In genomic region chr11:80855975-80856524, GRCh38 we compare ENCODE assay signal across 20 cellular contexts.
DNase-seq lines count a peak whose midpoint lies in the region; ATAC-seq, FAIRE-seq and TF ChIP-seq lines count a peak whose summit lies in the region.
"Had no signal": no experiment of that assay in that cellular context is flagged by ENCODE, and none has a peak within 500 bp of the region (broad histone marks: within the 10 kb centered on the region; RNA-seq: fewer than 3 reads in every experiment).

No MANE protein-coding gene starts in this region.

- intact Hi-C loops in aorta (cut with DNase I) = no loop called here

- H3K9me3 ChIP-seq in smooth muscle cell (replicated peaks; ENCODE audit: low read depth) = no peaks in the 10 kb centered on the region
- no peaks in the 10 kb centered on the region for H3K9me3 ChIP-seq in aorta (ENCODE audit: control insufficient read depth, low read length)
- H3K9me3 ChIP-seq: esophagus squamous epithelium, lower lobe of right lung, SK-N-SH, suprapubic skin had no signal

- H3K36me3 ChIP-seq in smooth muscle cell (ENCODE audit: low read depth) (no peaks in the 10 kb centered on the region), aorta (ENCODE audit: control insufficient read depth in 1 of 2, insufficient read depth in 2 of 2, low read length in 1 of 2) (no peaks in the 10 kb centered on the region)
- H3K36me3 ChIP-seq: esophagus squamous epithelium, lower lobe of right lung, suprapubic skin had no signal

- no peaks in the 10 kb centered on the region for H3F3A ChIP-seq in smooth muscle cell (ENCODE audit: low read depth)

- H3K4me3 ChIP-seq in epithelial cell of proximal tubule (ENCODE audit: low read depth, low read length) (no peak overlapping the region), smooth muscle cell (no peak overlapping the region), aorta (ENCODE audit: low read length in 2 of 2) (no peak overlapping the region)
- H3K4me3 ChIP-seq: esophagus squamous epithelium, lower lobe of right lung, suprapubic skin had no signal

- no peaks in the 10 kb centered on the region for H4K20me1 ChIP-seq in smooth muscle cell (ENCODE audit: low read depth)

- peak; percentile 91 for FAIRE-seq in RCC 7860 (lab: Jason Lieb, UNC)
- FAIRE-seq: H1 had no signal

- no peak overlapping the region for H3K9ac ChIP-seq in smooth muscle cell (ENCODE audit: low read depth)
- H3K9ac ChIP-seq: KMS-11, SK-N-SH had no signal

- H2AFZ ChIP-seq in smooth muscle cell (ENCODE audit: low read depth) = no peak overlapping the region

- DNase-seq in DMS53 (lab: John Stamatoyannopoulos, UW) (peak; percentile 15), DMS53 treated with DMSO at 0.1 percent for 48 hours (lab: John Stamatoyannopoulos, UW; ENCODE audit: unreplicated experiment) (no peak), RCC 7860 (ENCODE audit: low spot score) (peak; percentile 9), epithelial cell of proximal tubule (ENCODE audit: low read depth) (peak; percentile 35), smooth muscle cell (lab: John Stamatoyannopoulos, UW; ENCODE audit: unreplicated experiment) (no peak), aorta (no peak)
- DNase-seq: activated CD4-positive, alpha-beta memory T cell treated with anti-CD3 and anti-CD28 coated beads, Interleukin-2, amount 10 ng/mL, durations not matched to agents 7 days and 5 days; CD4-positive, alpha-beta memory T cell; cortex of kidney; esophagus squamous epithelium; lower lobe of right lung; NCI-H1436; NCI-H446; SK-N-SH had no signal

- 76% methylated on average over 1 of the region's 1 CpG for WGBS in smooth muscle cell (ENCODE audit: low lambda C conversion rate)
- 32 to 50% methylated on average over 1 of the region's 1 CpG for WGBS in aorta, 2 donors

- H3K27ac ChIP-seq in smooth muscle cell (ENCODE audit: low read depth) (no peak overlapping the region), aorta (ENCODE audit: low read depth in 1 of 2, low read length in 2 of 2) (no peak overlapping the region)
- H3K27ac ChIP-seq: 22Rv1, esophagus squamous epithelium, KMS-11, lower lobe of right lung, suprapubic skin had no signal

- no peak for ATAC-seq in aorta (ENCODE audit: low FRiP score)
- no peak for ATAC-seq in GM21528 (IDR thresholded peaks at IDR 0.05; ENCODE audit: low FRiP score, unreplicated experiment)
- no peak for ATAC-seq in GM21529 (IDR thresholded peaks at IDR 0.05; ENCODE audit: unreplicated experiment)
- ATAC-seq: lower lobe of right lung had no signal

- H3K79me2 ChIP-seq in smooth muscle cell (ENCODE audit: low read depth) = no peaks in the 10 kb centered on the region

- TF ChIP-seq CTCF in epithelial cell of proximal tubule (conservative IDR thresholded peaks at IDR 0.05; ENCODE audit: low read depth, low read length) = no peak
- no peak for TF ChIP-seq CTCF in smooth muscle cell (IDR thresholded peaks at IDR 0.05; ENCODE audit: borderline replicate concordance, insufficient read depth, poor library complexity, severe bottlenecking)

- H3K27me3 ChIP-seq in smooth muscle cell (ENCODE audit: low read depth) (no peaks in the 10 kb centered on the region), aorta (ENCODE audit: control insufficient read depth in 1 of 2, insufficient read depth in 2 of 2, low read length in 1 of 2) (no peaks in the 10 kb centered on the region)
- H3K27me3 ChIP-seq: esophagus squamous epithelium, suprapubic skin had no signal

- H3K4me1 ChIP-seq in smooth muscle cell (ENCODE audit: low read depth) (no peaks in the 10 kb centered on the region), aorta (ENCODE audit: control insufficient read depth in 1 of 2, insufficient read depth in 2 of 2, low read length in 2 of 2) (no peaks in the 10 kb centered on the region)
- H3K4me1 ChIP-seq: esophagus squamous epithelium, lower lobe of right lung, suprapubic skin had no signal

- peak overlapping the region; percentile 25 for H3K4me2 ChIP-seq in smooth muscle cell
- H3K4me2 ChIP-seq: KMS-11, SK-N-SH had no signal

Comparison
In these comparisons a context has a peak if more than half of its experiments do, and no peak if none do; other contexts are left out.
1. DNase-seq: peak in DMS53 (single experiment), RCC 7860 (single experiment) and epithelial cell of proximal tubule (single experiment); none in DMS53 treated with DMSO at 0.1 percent for 48 hours (single experiment), smooth muscle cell (single experiment) and aorta (0 of 2).